Comparison of ENCODE assay signal across 14 cellular contexts in the genomic region with DNA sequence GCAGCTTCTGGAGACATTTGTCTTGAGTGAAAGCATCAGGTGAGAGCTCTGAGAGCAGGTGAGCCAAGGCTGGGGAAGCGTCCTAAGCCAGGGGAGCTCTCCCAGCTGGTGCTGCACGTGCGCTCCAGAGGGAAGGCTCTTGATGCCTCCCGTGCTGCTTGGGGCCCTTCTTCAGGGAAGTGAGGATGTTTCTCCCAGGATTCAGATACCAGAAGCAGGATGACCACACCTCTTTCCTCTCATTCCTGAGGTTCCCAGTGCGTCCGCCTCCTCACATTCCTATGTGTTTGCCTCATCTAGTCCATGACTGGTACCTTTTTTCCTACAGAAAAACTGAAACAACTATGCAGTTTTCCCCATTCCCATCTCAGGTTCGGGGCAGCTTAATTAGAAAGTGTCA.
DNase-seq lines count a peak whose midpoint lies in the region; ATAC-seq and TF ChIP-seq lines count a peak whose summit lies in the region.
"Had no signal": no experiment of that assay in that cellular context is flagged by ENCODE, and none has a peak within 500 bp of the region (broad histone marks: within the 10 kb centered on the region; RNA-seq: fewer than 3 reads in every experiment).

No MANE protein-coding gene starts in this region.

- H3F3A ChIP-seq in neural progenitor cell (ENCODE audit: low read depth) = no peaks in the 10 kb centered on the region

- TF ChIP-seq CTCF in VCaP (conservative IDR thresholded peaks at IDR 0.05) = no peak
- no peak for TF ChIP-seq CTCF in upper lobe of right lung (IDR thresholded peaks at IDR 0.05)
- TF ChIP-seq CTCF in glutamatergic neuron (IDR thresholded peaks at IDR 0.05; ENCODE audit: partially characterized antibody, unreplicated experiment) = no peak
- no peak for TF ChIP-seq CTCF in neural progenitor cell (IDR thresholded peaks at IDR 0.05)

- no peaks in the 10 kb centered on the region for H4K20me1 ChIP-seq in neural progenitor cell (ENCODE audit: low read depth)

- H3K4me1 ChIP-seq in upper lobe of right lung (no peaks in the 10 kb centered on the region), neural progenitor cell (no peaks in the 10 kb centered on the region)

- H2AFZ ChIP-seq in neural progenitor cell (replicated peaks) = no peak overlapping the region

- H3K9ac ChIP-seq in neural progenitor cell = no peak overlapping the region

- no peaks in the 10 kb centered on the region for H3K9me3 ChIP-seq in upper lobe of right lung
- no peaks in the 10 kb centered on the region for H3K9me3 ChIP-seq in neural progenitor cell (ENCODE audit: low read depth)
- H3K9me3 ChIP-seq: right lobe of liver had no signal

- DNase-seq in HCEC 1CT (peak; percentile 96), glomerular visceral epithelial cell (ENCODE audit: extremely low spot score) (peak; percentile 95), upper lobe of right lung (no peak), glutamatergic neuron (no peak), NCI-H2196 (lab: John Stamatoyannopoulos, UW; ENCODE audit: unreplicated experiment) (no peak), neural progenitor cell (ENCODE audit: low spot score) (no peak)
- DNase-seq: activated T-cell treated with anti-CD3 and anti-CD28 coated beads, Interleukin-2, amount 50 U/mL, for 4 hours; left cardiac atrium; NCI-H510A; right lobe of liver; stimulated activated naive CD4-positive, alpha-beta T cell treated with Interleukin-2 at 50 U/mL for 16 hours; T-helper 17 cell had no signal

- intact Hi-C loops in upper lobe of right lung (cut with DNase I) = no loop called here

- H3K9me3 Mint-ChIP-seq in glutamatergic neuron (ENCODE audit: unreplicated experiment) = no peaks in the 10 kb centered on the region
- peaks cover 2% of the 10 kb centered on the region for H3K9me3 Mint-ChIP-seq in neural progenitor cell
- H3K9me3 Mint-ChIP-seq: activated T-cell treated with anti-CD3 and anti-CD28 coated beads, Interleukin-2, amount 50 U/mL, for 4 hours had no signal

- H3K27ac ChIP-seq in VCaP (peak overlapping the region; percentile 75), upper lobe of right lung (no peak overlapping the region), neural progenitor cell (no peak overlapping the region)
- H3K27ac ChIP-seq: right lobe of liver had no signal

- H3K36me3 ChIP-seq in upper lobe of right lung (no peaks in the 10 kb centered on the region), neural progenitor cell (no peaks in the 10 kb centered on the region)
- H3K36me3 ChIP-seq: right lobe of liver had no signal

- no peaks in the 10 kb centered on the region for H3K4me1 Mint-ChIP-seq in glutamatergic neuron (ENCODE audit: low read depth, unreplicated experiment)
- peaks cover 2% of the 10 kb centered on the region for H3K4me1 Mint-ChIP-seq in neural progenitor cell
- H3K4me1 Mint-ChIP-seq: T-helper 17 cell had no signal

- H3K36me3 Mint-ChIP-seq in glutamatergic neuron (ENCODE audit: unreplicated experiment) (no peaks in the 10 kb centered on the region), neural progenitor cell (no peaks in the 10 kb centered on the region)

- H3K4me3 Mint-ChIP-seq in glutamatergic neuron (ENCODE audit: unreplicated experiment) (no peak overlapping the region), neural progenitor cell (no peak overlapping the region)
- H3K4me3 Mint-ChIP-seq: activated T-cell treated with anti-CD3 and anti-CD28 coated beads, Interleukin-2, amount 50 U/mL, for 4 hours; T-helper 17 cell had no signal

- H3K4me3 ChIP-seq in upper lobe of right lung = no peak overlapping the region
- H3K4me3 ChIP-seq in neural progenitor cell = no peak overlapping the region
- H3K4me3 ChIP-seq: GM12878, right lobe of liver had no signal

- no peak overlapping the region for H3K4me2 ChIP-seq in neural progenitor cell

- no peaks in the 10 kb centered on the region for H3K79me2 ChIP-seq in neural progenitor cell (ENCODE audit: low read depth)

- H3K27ac Mint-ChIP-seq in glutamatergic neuron (ENCODE audit: unreplicated experiment) (no peak overlapping the region), neural progenitor cell (no peak overlapping the region)
- H3K27ac Mint-ChIP-seq: T-helper 17 cell had no signal

- ATAC-seq in upper lobe of right lung = peak; percentile 68
- ATAC-seq: activated T-cell treated with anti-CD3 and anti-CD28 coated beads, Interleukin-2, amount 50 U/mL, for 4 hours; GM12878; T-helper 17 cell had no signal

- peaks cover 4% of the 10 kb centered on the region for H3K27me3 Mint-ChIP-seq in glutamatergic neuron (ENCODE audit: unreplicated experiment)
- H3K27me3 Mint-ChIP-seq in neural progenitor cell (ENCODE audit: insufficient read depth, low read depth) = peaks cover 7% of the 10 kb centered on the region

- H3K27me3 ChIP-seq in upper lobe of right lung = no peaks in the 10 kb centered on the region
- H3K27me3 ChIP-seq in neural progenitor cell = no peaks in the 10 kb centered on the region
- H3K27me3 ChIP-seq: right lobe of liver had no signal

Comparison
In these comparisons a context has a peak if more than half of its experiments do, and no peak if none do; other contexts are left out.
1. DNase-seq: peak in HCEC 1CT (single experiment) and glomerular visceral epithelial cell (single experiment); none in upper lobe of right lung (single experiment), glutamatergic neuron (single experiment), NCI-H2196 (single experiment) and neural progenitor cell (single experiment).